In the genomic region with DNA sequence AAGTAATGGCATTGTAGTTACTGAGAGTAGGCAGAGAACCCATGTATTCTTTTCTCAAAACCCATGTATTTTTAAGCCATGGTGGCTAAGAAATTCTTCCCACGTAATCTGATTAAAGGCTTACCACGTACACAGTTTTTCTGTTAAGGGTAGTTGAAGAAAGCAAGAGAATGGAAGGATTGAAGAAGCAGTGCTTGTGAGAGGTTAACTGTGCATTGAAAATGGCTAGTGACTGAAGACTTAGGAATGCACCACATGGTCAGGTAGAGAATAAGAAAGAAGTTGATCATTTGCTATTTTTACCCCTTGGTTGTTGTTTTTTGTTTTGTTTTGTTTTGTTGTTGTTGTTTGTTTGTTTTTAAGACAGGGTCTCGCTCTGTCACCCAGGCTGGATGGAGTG, we compare ENCODE assay signal across 18 cellular contexts.
"Had no signal": no experiment of that assay in that cellular context is flagged by ENCODE, and none has a peak within 500 bp of the region (broad histone marks: within the 10 kb centered on the region; RNA-seq: fewer than 3 reads in every experiment).

No MANE protein-coding gene starts in this region.

- H3K27me3 Mint-ChIP-seq: IgD-negative memory B cell had no signal

- H3K27ac Mint-ChIP-seq: IgD-negative memory B cell had no signal

- H3K4me3 Mint-ChIP-seq: IgD-negative memory B cell had no signal

- H3K4me1 Mint-ChIP-seq: IgD-negative memory B cell had no signal

- H3K4me3 ChIP-seq: K562 had no signal

- ATAC-seq: HepG2, K562, Panc1 had no signal

- DNase-seq: Kasumi-1, MM.1S, NCI-H1092 treated with DMSO at 0.1 percent for 48 hours, NCI-H1436, NCI-H187, NCI-H2029, NCI-H2081 treated with DMSO at 0.1 percent for 48 hours, NCI-H2171, NCI-H345, NCI-H446 treated with DMSO at 0.1 percent for 48 hours, NCI-H510A treated with DMSO at 0.1 percent for 48 hours, NCI-H526, SHP77, SK-N-SH had no signal

- FAIRE-seq: HepG2, K562 had no signal
